Comparison of ENCODE assay signal across 20 cellular contexts in genomic region chr7:3197567-3198212, GRCh38.
DNase-seq lines count a peak whose midpoint lies in the region; ATAC-seq and TF ChIP-seq lines count a peak whose summit lies in the region.
"Had no signal": no experiment of that assay in that cellular context is flagged by ENCODE, and none has a peak within 500 bp of the region (broad histone marks: within the 10 kb centered on the region; RNA-seq: fewer than 3 reads in every experiment).

No MANE protein-coding gene starts in this region.

- H3K4me3 Mint-ChIP-seq in MCF 10A (ENCODE audit: unreplicated experiment) (peak overlapping the region; percentile 13), endodermal cell (no peak overlapping the region)
- H3K4me3 Mint-ChIP-seq: CD8-positive, alpha-beta T cell had no signal

- no peak overlapping the region for H3K4me2 ChIP-seq in mammary epithelial cell (ENCODE audit: insufficient read depth, low read depth, low read length)
- H3K4me2 ChIP-seq: BLaER1, KMS-11 had no signal

- no peaks in the 10 kb centered on the region for H3K79me2 ChIP-seq in mammary epithelial cell (ENCODE audit: insufficient read depth, low read length)

- H3K9me3 ChIP-seq in mammary epithelial cell (replicated peaks; ENCODE audit: insufficient read depth, low read length) (peaks cover 8% of the 10 kb centered on the region), endodermal cell (ENCODE audit: control insufficient read depth, low read length) (peaks cover 18% of the 10 kb centered on the region), sigmoid colon (peaks cover 0 to 5% (median 0%) of the 10 kb centered on the region in 4 donors)

- H3K9ac ChIP-seq in mammary epithelial cell (ENCODE audit: insufficient read depth, low read length) (no peak overlapping the region), endodermal cell (ENCODE audit: extremely low read depth, low read length, poor library complexity, severe bottlenecking) (no peak overlapping the region)
- H3K9ac ChIP-seq: BLaER1, KMS-11 had no signal

- intact Hi-C loops in MCF 10A (cut with micrococcal nuclease) (no loop called here), mammary epithelial cell (cut with micrococcal nuclease) (no loop called here), sigmoid colon (cut with DNase I) (no loop called here)

- CTCF ChIA-PET in MCF 10A (lab: Yijun Ruan, JAX) (interaction anchor here (0.6 kb wide), 2 partner anchors 108 to 136 kb away, joined by 3 to 5 read pairs; no protein-coding TSS in a partner anchor), mammary epithelial cell (lab: Charles Lee; ENCODE audit: low non-redundant PET) (no interaction called here)

- H2AFZ ChIP-seq in mammary epithelial cell (ENCODE audit: low read depth, low read length), result no peak overlapping the region

- ATAC-seq in GM18520 (IDR thresholded peaks at IDR 0.05; ENCODE audit: unreplicated experiment) (no peak), HG03039 (IDR thresholded peaks at IDR 0.05; ENCODE audit: unreplicated experiment) (no peak)
- ATAC-seq: CD8-positive, alpha-beta T cell had no signal

- H3K27me3 ChIP-seq in mammary epithelial cell (ENCODE audit: insufficient read depth, low read length), result no peaks in the 10 kb centered on the region
- H3K27me3 ChIP-seq in endodermal cell (ENCODE audit: control insufficient read depth, insufficient read depth, low read length, poor library complexity, severe bottlenecking), result no peaks in the 10 kb centered on the region
- H3K27me3 ChIP-seq in sigmoid colon, result no peaks in the 10 kb centered on the region
- H3K27me3 ChIP-seq: BLaER1 had no signal

- H3K9me3 Mint-ChIP-seq in MCF 10A (ENCODE audit: unreplicated experiment), result no peaks in the 10 kb centered on the region
- H3K9me3 Mint-ChIP-seq in endodermal cell, result peaks cover 43% of the 10 kb centered on the region

- TF ChIP-seq EP300 in sigmoid colon (IDR thresholded peaks at IDR 0.05), result no peak

- WGBS in mammary epithelial cell (ENCODE audit: low coverage, missing lambda C conversion rate), result 68% methylated on average over 6 of the region's 11 CpGs
- 80 to 88% methylated on average over 2 to 10 of the region's 11 CpGs for WGBS in endodermal cell (ENCODE audit: insufficient coverage in 1 of 2, insufficient read length in 1 of 2), 2 experiments
- 60 to 72% methylated on average over 11 of the region's 11 CpGs for WGBS in sigmoid colon, 2 donors

- DNase-seq in MCF 10A (ENCODE audit: unreplicated experiment), result no peak
- DNase-seq in mammary epithelial cell, result no peak
- DNase-seq in endodermal cell, result no peak
- DNase-seq in mucosa of gallbladder (ENCODE audit: low spot score), result peak; percentile 26
- peak; percentile 24 for DNase-seq in sigmoid colon
- DNase-seq in caudate nucleus (lab: John Stamatoyannopoulos, UW), result no peak
- DNase-seq: CD8-positive, alpha-beta T cell; GF-D8; NCI-H1105; NCI-H1694; NCI-H345; NCI-H526 treated with DMSO at 0.1 percent for 48 hours; NK-92 treated with Interleukin-12 subunit alpha and Interleukin-12 subunit beta, amount 100 ng/mL, for 24 hours; OCI-M1; RPMI8226 had no signal

- BruUV-seq in MCF 10A (replicated peaks; lab: Mats Ljungman, UMichigan) (no TSS peak), mammary epithelial cell (replicated peaks; lab: Mats Ljungman, UMichigan) (no TSS peak)

- H3K27ac Mint-ChIP-seq in MCF 10A (ENCODE audit: low read depth, unreplicated experiment), result no peak overlapping the region
- H3K27ac Mint-ChIP-seq in endodermal cell, result peak overlapping the region; percentile 49
- H3K27ac Mint-ChIP-seq: CD8-positive, alpha-beta T cell had no signal

- in situ Hi-C loops in mammary epithelial cell (cut with MboI; ENCODE audit: low sequenced_read_pairs in 2 of 2), result no loop called here

- H3K4me3 ChIP-seq in mammary epithelial cell (replicated peaks in 1 of 3; ENCODE audit: insufficient read depth in 1 of 3, low read depth in 2 of 3, low read length in 3 of 3) (no peak overlapping the region), endodermal cell (ENCODE audit: low read length) (no peak overlapping the region), sigmoid colon (no peak overlapping the region)
- H3K4me3 ChIP-seq: BLaER1 had no signal

- no peaks in the 10 kb centered on the region for H3K36me3 Mint-ChIP-seq in MCF 10A (ENCODE audit: insufficient read depth, unreplicated experiment)
- peaks cover 3% of the 10 kb centered on the region for H3K36me3 Mint-ChIP-seq in endodermal cell (ENCODE audit: low read depth)
- H3K36me3 Mint-ChIP-seq: CD8-positive, alpha-beta T cell had no signal

- H3K4me1 Mint-ChIP-seq in MCF 10A (ENCODE audit: insufficient read depth, unreplicated experiment) (peaks cover 14% of the 10 kb centered on the region), endodermal cell (peaks cover 26% of the 10 kb centered on the region)

- TF ChIP-seq POLR2A in sigmoid colon (IDR thresholded peaks at IDR 0.05), result no peak

- POLR2A ChIA-PET in MCF 10A (lab: Yijun Ruan, JAX), result interaction anchor here (0.5 to 0.6 kb wide), 2 partner anchors 425 to 1195 kb away, joined by 3 read pairs; no protein-coding TSS in a partner anchor

- no peak for TF ChIP-seq CTCF in MCF 10A (IDR thresholded peaks at IDR 0.05; ENCODE audit: unreplicated experiment)
- TF ChIP-seq CTCF in mammary epithelial cell (conservative IDR thresholded peaks at IDR 0.05 in 1 of 2, IDR thresholded peaks at IDR 0.05 in 1 of 2; ENCODE audit: extremely low read depth in 1 of 2, insufficient read depth in 1 of 2, low read depth in 1 of 2, low read length in 2 of 2), result no peak
- no peak for TF ChIP-seq CTCF in endodermal cell (conservative IDR thresholded peaks at IDR 0.05)
- no peak for TF ChIP-seq CTCF in sigmoid colon (IDR thresholded peaks at IDR 0.05)

- dilution Hi-C loops in mammary epithelial cell (cut with HindIII; ENCODE audit: low sequenced_read_pairs), result no loop called here

- H3K27ac ChIP-seq in mammary epithelial cell (ENCODE audit: insufficient read depth, low read depth, low read length) (no peak overlapping the region), endodermal cell (ENCODE audit: low read depth, low read length) (no peak overlapping the region), sigmoid colon (no peak overlapping the region), caudate nucleus (ENCODE audit: low read depth, low read length) (no peak overlapping the region)
- H3K27ac ChIP-seq: 22Rv1, BLaER1, KMS-11 had no signal

- H3K27me3 Mint-ChIP-seq in MCF 10A (ENCODE audit: insufficient read depth, unreplicated experiment) (peaks cover 19% of the 10 kb centered on the region), endodermal cell (ENCODE audit: insufficient read depth) (peaks cover 2% of the 10 kb centered on the region)

- no peaks in the 10 kb centered on the region for H3K36me3 ChIP-seq in mammary epithelial cell (ENCODE audit: insufficient read depth, low read length)
- H3K36me3 ChIP-seq in endodermal cell (ENCODE audit: control insufficient read depth, insufficient read depth, low read length), result no peaks in the 10 kb centered on the region
- H3K36me3 ChIP-seq in sigmoid colon, result no peaks in the 10 kb centered on the region
- H3K36me3 ChIP-seq: BLaER1 had no signal

- H4K20me1 ChIP-seq in mammary epithelial cell (ENCODE audit: insufficient read depth, low read length), result no peaks in the 10 kb centered on the region
- H4K20me1 ChIP-seq: BLaER1 had no signal

- H3K4me1 ChIP-seq in mammary epithelial cell (ENCODE audit: insufficient read depth, low read length), result no peaks in the 10 kb centered on the region
- no peaks in the 10 kb centered on the region for H3K4me1 ChIP-seq in endodermal cell (ENCODE audit: control insufficient read depth, insufficient read depth, low read length)
- H3K4me1 ChIP-seq in sigmoid colon, result no peaks in the 10 kb centered on the region

Comparison
In these comparisons a context has a peak if more than half of its experiments do, and no peak if none do; other contexts are left out.
1. DNase-seq: peak in mucosa of gallbladder (single experiment) and sigmoid colon (single experiment); none in MCF 10A (single experiment), mammary epithelial cell (single experiment), endodermal cell (single experiment) and caudate nucleus (0 of 61).